ENCODE assay signal across 8 cellular contexts in the genomic region with DNA sequence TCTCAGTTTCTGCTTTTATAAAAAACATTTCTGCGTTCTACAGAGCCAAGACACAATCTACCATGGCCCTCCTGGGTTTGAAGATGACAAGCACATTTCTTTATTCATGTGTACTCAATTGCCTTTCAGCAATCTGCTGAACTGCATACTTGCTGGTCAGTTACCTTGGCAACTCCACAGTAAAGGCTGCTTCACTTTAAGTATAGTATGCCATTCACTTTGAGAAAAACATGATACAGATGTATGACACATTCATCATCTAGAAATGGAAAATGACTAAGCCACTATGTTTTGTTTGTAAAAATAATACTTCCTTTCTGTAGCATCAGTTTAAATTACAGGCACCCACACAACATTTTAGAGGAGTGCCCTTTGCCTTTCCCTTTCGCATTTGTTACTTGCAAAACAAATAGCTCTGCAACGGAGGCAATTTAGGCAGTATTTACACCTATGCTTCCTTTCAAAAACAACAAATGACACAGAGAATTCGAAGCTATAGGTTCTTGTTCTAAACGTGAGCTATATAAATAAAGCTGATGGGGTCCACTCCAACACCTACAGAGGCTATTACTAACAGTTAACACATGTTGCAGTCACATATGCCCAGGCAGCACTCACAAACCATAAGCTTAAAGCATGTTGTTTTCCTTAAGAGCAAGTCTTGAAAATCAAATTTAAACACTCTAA. TPM values are rescaled to one million over a fixed set of nuclear protein-coding genes. Genes with fewer than 3 reads are reported as not detected.
DNase-seq lines count a peak whose midpoint lies in the region; ATAC-seq and TF ChIP-seq lines count a peak whose summit lies in the region.

No MANE protein-coding gene starts in this region.

- no peak for TF ChIP-seq CTCF in BE2C (IDR thresholded peaks at IDR 0.05; ENCODE audit: low read depth, low read length)
- TF ChIP-seq CTCF in foreskin fibroblast (IDR thresholded peaks at IDR 0.05; ENCODE audit: low read depth, low read length), result no peak

- no peaks in the 10 kb centered on the region for H3K9me3 ChIP-seq in BE2C

- DNase-seq in BE2C (no peak), NCI-H748 (lab: John Stamatoyannopoulos, UW; ENCODE audit: unreplicated experiment) (peak; percentile 92), foreskin fibroblast (peak; percentile 83 to 90), NK-92 (lab: John Stamatoyannopoulos, UW; ENCODE audit: unreplicated experiment) (no peak), NCI-H510A treated with DMSO at 0.1 percent for 48 hours (lab: John Stamatoyannopoulos, UW) (no peak)
- no peak for DNase-seq in activated effector memory CD4-positive, alpha-beta T cell treated with anti-CD3 and anti-CD28 coated beads, Interleukin-2, amount 50 U/mL, for 16 hours

- ATAC-seq in GM21825 (IDR thresholded peaks at IDR 0.05; ENCODE audit: unreplicated experiment) (peak; percentile 66), GM21515 (IDR thresholded peaks at IDR 0.05; ENCODE audit: unreplicated experiment) (no peak)

- peaks cover 32% of the 10 kb centered on the region for H3K4me1 ChIP-seq in BE2C

- H3K36me3 ChIP-seq in BE2C, result no peaks in the 10 kb centered on the region

- H3K4me3 ChIP-seq in BE2C (ENCODE audit: low read depth, low read length) (peak overlapping the region; percentile 19; the same call in 1 of the 2 replicates), foreskin fibroblast (ENCODE audit: low read depth in 1 of 2, low read length in 2 of 2) (no peak overlapping the region)

- no peaks in the 10 kb centered on the region for H3K27me3 ChIP-seq in BE2C

RNA-seq across cellular contexts. Expression of a gene that starts 23.5 kb away (rescaled TPM):
- polyA plus RNA-seq in BE2C (2012; ENCODE audit: insufficient read depth, insufficient read length, low read depth), result 82.8 TPM

Comparison
In these comparisons a context has a peak if more than half of its experiments do, and no peak if none do; other contexts are left out.
1. DNase-seq: peak in NCI-H748 (single experiment) and foreskin fibroblast (2 of 2); none in BE2C (single experiment), NK-92 (single experiment), NCI-H510A treated with DMSO at 0.1 percent for 48 hours (single experiment) and activated effector memory CD4-positive, alpha-beta T cell treated with anti-CD3 and anti-CD28 coated beads, Interleukin-2, amount 50 U/mL, for 16 hours (single experiment).